In the genomic region with DNA sequence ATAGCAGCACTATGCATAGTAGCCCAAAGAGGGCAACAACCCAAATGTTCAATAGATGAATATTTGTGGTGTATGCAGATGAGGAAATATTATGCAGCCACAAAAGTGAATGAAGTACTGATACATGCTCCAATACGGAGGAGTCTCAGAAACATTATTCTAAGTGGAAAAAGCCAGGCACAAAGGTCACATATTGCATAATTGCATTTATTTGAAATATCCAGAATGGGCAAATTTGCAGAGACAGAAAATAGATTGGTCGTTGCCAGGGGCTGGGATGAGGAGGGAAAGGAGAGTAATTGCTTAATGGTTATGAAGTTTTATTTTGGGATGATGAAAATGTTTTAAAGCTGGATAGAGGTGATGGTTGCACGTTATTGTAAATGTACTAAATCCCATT, we compare ENCODE assay signal across 20 cellular contexts.
DNase-seq lines count a peak whose midpoint lies in the region; ATAC-seq and TF ChIP-seq lines count a peak whose summit lies in the region.
"Had no signal": no experiment of that assay in that cellular context is flagged by ENCODE, and none has a peak within 500 bp of the region (broad histone marks: within the 10 kb centered on the region; RNA-seq: fewer than 3 reads in every experiment).

No MANE protein-coding gene starts in this region.

- H3K36me3 ChIP-seq in liver (ENCODE audit: control insufficient read depth in 4 of 4, insufficient read depth in 3 of 4, low read depth in 1 of 4, low read length in 3 of 4): no peaks in the 10 kb centered on the region
- no peaks in the 10 kb centered on the region for H3K36me3 ChIP-seq in subcutaneous abdominal adipose tissue (ENCODE audit: control insufficient read depth in 5 of 5, insufficient read depth in 5 of 5, low read length in 5 of 5)
- H3K36me3 ChIP-seq: BE2C, BLaER1 had no signal

- H3K4me3 ChIP-seq in AG10803 (ENCODE audit: low read length) (no peak overlapping the region), liver (ENCODE audit: low read depth in 1 of 3, low read length in 3 of 3) (no peak overlapping the region), subcutaneous abdominal adipose tissue (ENCODE audit: low read depth in 1 of 5, low read length in 5 of 5) (no peak overlapping the region)
- H3K4me3 ChIP-seq: A549, BLaER1 had no signal

- H3K9me3 ChIP-seq in liver (ENCODE audit: control insufficient read depth in 4 of 4, low read length in 3 of 4): peaks cover 0 to 4% (median 0%) of the 10 kb centered on the region in 4 donors
- H3K9me3 ChIP-seq in subcutaneous abdominal adipose tissue (ENCODE audit: control insufficient read depth in 5 of 5, low read length in 5 of 5): peaks cover 0 to 4% (median 3%) of the 10 kb centered on the region in 5 donors
- H3K9me3 ChIP-seq: A549, BE2C, BLaER1 had no signal

- TF ChIP-seq RAD21 in liver (IDR thresholded peaks at IDR 0.05): peak; percentile 16 to 61

- TF ChIP-seq CTCF in AG10803 (conservative IDR thresholded peaks at IDR 0.05; ENCODE audit: low read length) (no peak), liver (IDR thresholded peaks at IDR 0.05; ENCODE audit: low read depth, low read length, missing input control) (no peak)

- H3K27me3 ChIP-seq in liver (ENCODE audit: control insufficient read depth in 4 of 4, insufficient read depth in 4 of 4, low read length in 3 of 4) (no peaks in the 10 kb centered on the region), subcutaneous abdominal adipose tissue (ENCODE audit: control insufficient read depth in 5 of 5, insufficient read depth in 4 of 5, low read length in 5 of 5) (no peaks in the 10 kb centered on the region)
- H3K27me3 ChIP-seq: BLaER1 had no signal

- DNase-seq in AG10803 (ENCODE audit: low read depth) (peak; percentile 18), left lobe of liver (ENCODE audit: low spot score) (no peak), DMS153 treated with DMSO at 0.1 percent for 48 hours (lab: John Stamatoyannopoulos, UW; ENCODE audit: unreplicated experiment) (no peak), amygdala (lab: John Stamatoyannopoulos, UW) (no peak)
- DNase-seq: BE2C; C1 segment of cervical spinal cord; CD4-positive, alpha-beta memory T cell; CD4-positive, CD25-positive, alpha-beta regulatory T cell; CD8-positive, alpha-beta memory T cell; COR-L47; DMS 273 treated with DMSO at 0.1 percent for 48 hours; DMS153; DMS79 treated with DMSO at 0.1 percent for 48 hours; GF-D8 had no signal

- peak; percentile 71 for ATAC-seq in left lobe of liver
- ATAC-seq in HG02678 (IDR thresholded peaks at IDR 0.05; ENCODE audit: unreplicated experiment): no peak
- ATAC-seq: A549 had no signal

- H3K9ac ChIP-seq in liver (ENCODE audit: low read depth in 1 of 2, low read length in 2 of 2) (no peak overlapping the region), subcutaneous abdominal adipose tissue (ENCODE audit: low read length in 5 of 5) (no peak overlapping the region)
- H3K9ac ChIP-seq: BLaER1 had no signal

- H3K4me1 ChIP-seq in liver (ENCODE audit: control insufficient read depth in 4 of 4, insufficient read depth in 4 of 4, low read length in 3 of 4) (peaks cover 0 to 4% (median 1%) of the 10 kb centered on the region in 4 donors), subcutaneous abdominal adipose tissue (ENCODE audit: control insufficient read depth in 5 of 5, insufficient read depth in 5 of 5, low read length in 5 of 5) (peaks cover 0 to 23% (median 20%) of the 10 kb centered on the region in 5 donors)
- H3K4me1 ChIP-seq: A549, BE2C had no signal

- 36% methylated on average over 3 of the region's 3 CpGs for WGBS in liver

- H3K27ac ChIP-seq in liver (ENCODE audit: low read depth in 1 of 2, low read length in 2 of 2): no peak overlapping the region
- peak overlapping the region; percentile 6 for H3K27ac ChIP-seq in subcutaneous abdominal adipose tissue (ENCODE audit: low read depth, low read length)
- H3K27ac ChIP-seq: 22Rv1, A549, BLaER1 had no signal

TF ChIP-seq in liver, 16 proteins besides CTCF, POLR2A, EP300 and RAD21:
- TF ChIP-seq SP1 (IDR thresholded peaks at IDR 0.05) (peak; percentile 69), FOXA1 (IDR thresholded peaks at IDR 0.05) (no peak), HNF4G (IDR thresholded peaks at IDR 0.05) (peak; percentile 69), RXRA (IDR thresholded peaks at IDR 0.05) (peak; percentile 29 to 46), HNF4A (conservative IDR thresholded peaks at IDR 0.05) (peak; percentile 77 to 92), JUND (IDR thresholded peaks at IDR 0.05) (peak in 1 of 2 donors; percentile 9)
- TF ChIP-seq, protein P1, sequence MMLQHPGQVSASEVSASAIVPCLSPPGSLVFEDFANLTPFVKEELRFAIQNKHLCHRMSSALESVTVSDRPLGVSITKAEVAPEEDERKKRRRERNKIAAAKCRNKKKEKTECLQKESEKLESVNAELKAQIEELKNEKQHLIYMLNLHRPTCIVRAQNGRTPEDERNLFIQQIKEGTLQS (IDR thresholded peaks at IDR 0.05): peak; percentile 44
- TF ChIP-seq, protein P2, sequence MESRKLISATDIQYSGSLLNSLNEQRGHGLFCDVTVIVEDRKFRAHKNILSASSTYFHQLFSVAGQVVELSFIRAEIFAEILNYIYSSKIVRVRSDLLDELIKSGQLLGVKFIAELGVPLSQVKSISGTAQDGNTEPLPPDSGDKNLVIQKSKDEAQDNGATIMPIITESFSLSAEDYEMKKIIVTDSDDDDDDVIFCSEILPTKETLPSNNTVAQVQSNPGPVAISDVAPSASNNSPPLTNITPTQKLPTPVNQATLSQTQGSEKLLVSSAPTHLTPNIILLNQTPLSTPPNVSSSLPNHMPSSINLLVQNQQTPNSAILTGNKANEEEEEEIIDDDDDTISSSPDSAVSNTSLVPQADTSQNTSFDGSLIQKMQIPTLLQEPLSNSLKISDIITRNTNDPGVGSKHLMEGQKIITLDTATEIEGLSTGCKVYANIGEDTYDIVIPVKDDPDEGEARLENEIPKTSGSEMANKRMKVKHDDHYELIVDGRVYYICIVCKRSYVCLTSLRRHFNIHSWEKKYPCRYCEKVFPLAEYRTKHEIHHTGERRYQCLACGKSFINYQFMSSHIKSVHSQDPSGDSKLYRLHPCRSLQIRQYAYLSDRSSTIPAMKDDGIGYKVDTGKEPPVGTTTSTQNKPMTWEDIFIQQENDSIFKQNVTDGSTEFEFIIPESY (IDR thresholded peaks at IDR 0.05): no peak
- TF ChIP-seq, protein P3, sequence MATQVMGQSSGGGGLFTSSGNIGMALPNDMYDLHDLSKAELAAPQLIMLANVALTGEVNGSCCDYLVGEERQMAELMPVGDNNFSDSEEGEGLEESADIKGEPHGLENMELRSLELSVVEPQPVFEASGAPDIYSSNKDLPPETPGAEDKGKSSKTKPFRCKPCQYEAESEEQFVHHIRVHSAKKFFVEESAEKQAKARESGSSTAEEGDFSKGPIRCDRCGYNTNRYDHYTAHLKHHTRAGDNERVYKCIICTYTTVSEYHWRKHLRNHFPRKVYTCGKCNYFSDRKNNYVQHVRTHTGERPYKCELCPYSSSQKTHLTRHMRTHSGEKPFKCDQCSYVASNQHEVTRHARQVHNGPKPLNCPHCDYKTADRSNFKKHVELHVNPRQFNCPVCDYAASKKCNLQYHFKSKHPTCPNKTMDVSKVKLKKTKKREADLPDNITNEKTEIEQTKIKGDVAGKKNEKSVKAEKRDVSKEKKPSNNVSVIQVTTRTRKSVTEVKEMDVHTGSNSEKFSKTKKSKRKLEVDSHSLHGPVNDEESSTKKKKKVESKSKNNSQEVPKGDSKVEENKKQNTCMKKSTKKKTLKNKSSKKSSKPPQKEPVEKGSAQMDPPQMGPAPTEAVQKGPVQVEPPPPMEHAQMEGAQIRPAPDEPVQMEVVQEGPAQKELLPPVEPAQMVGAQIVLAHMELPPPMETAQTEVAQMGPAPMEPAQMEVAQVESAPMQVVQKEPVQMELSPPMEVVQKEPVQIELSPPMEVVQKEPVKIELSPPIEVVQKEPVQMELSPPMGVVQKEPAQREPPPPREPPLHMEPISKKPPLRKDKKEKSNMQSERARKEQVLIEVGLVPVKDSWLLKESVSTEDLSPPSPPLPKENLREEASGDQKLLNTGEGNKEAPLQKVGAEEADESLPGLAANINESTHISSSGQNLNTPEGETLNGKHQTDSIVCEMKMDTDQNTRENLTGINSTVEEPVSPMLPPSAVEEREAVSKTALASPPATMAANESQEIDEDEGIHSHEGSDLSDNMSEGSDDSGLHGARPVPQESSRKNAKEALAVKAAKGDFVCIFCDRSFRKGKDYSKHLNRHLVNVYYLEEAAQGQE (IDR thresholded peaks at IDR 0.05): no peak
